In genomic region chr21:44593598-44594405, GRCh38 we compare ENCODE assay signal across 19 cellular contexts. TPM values are rescaled to one million over a fixed set of nuclear protein-coding genes. Genes with fewer than 3 reads are reported as not detected.
DNase-seq lines count a peak whose midpoint lies in the region; ATAC-seq, FAIRE-seq and TF ChIP-seq lines count a peak whose summit lies in the region.
"Had no signal": no experiment of that assay in that cellular context is flagged by ENCODE, and none has a peak within 500 bp of the region (broad histone marks: within the 10 kb centered on the region; RNA-seq: fewer than 3 reads in every experiment).

No MANE protein-coding gene starts in this region.

- H3K4me1 ChIP-seq in PC-9 (replicated peaks; ENCODE audit: insufficient read depth) (no peaks in the 10 kb centered on the region), right atrium auricular region (no peaks in the 10 kb centered on the region)
- H3K4me1 ChIP-seq: breast epithelium, psoas muscle had no signal

- peaks cover 12% of the 10 kb centered on the region for H3K9me3 Mint-ChIP-seq in type B pancreatic cell
- H3K9me3 Mint-ChIP-seq in activated CD4-positive, alpha-beta T cell treated with anti-CD3 and anti-CD28 coated beads, Interleukin-2, amount 10 ng/mL, durations not matched to agents 7 days and 5 days = peaks cover 4% of the 10 kb centered on the region
- peaks cover 4% of the 10 kb centered on the region for H3K9me3 Mint-ChIP-seq in activated CD4-positive, alpha-beta T cell treated with anti-CD3 and anti-CD28 coated beads for 36 hours (ENCODE audit: low read depth)

- peak; percentile 18 to 45 for ATAC-seq in left cardiac atrium
- ATAC-seq in Right ventricle myocardium inferior = no peak
- no peak for ATAC-seq in activated CD4-positive, alpha-beta T cell treated with anti-CD3 and anti-CD28 coated beads for 36 hours
- ATAC-seq: activated T-cell treated with anti-CD3 and anti-CD28 coated beads, Interleukin-2, amount 50 U/mL, for 4 hours; stimulated activated naive CD8-positive, alpha-beta T cell treated with anti-CD3 and anti-CD28 coated beads, Interleukin-15, amount 100 ng/mL, for 72 hours had no signal

- H3K79me2 ChIP-seq in PC-9 (ENCODE audit: low read depth) = no peaks in the 10 kb centered on the region

- H3K27me3 Mint-ChIP-seq in type B pancreatic cell = peaks cover 3% of the 10 kb centered on the region
- H3K27me3 Mint-ChIP-seq in activated CD4-positive, alpha-beta T cell treated with anti-CD3 and anti-CD28 coated beads, Interleukin-2, amount 10 ng/mL, durations not matched to agents 7 days and 5 days = peaks cover 11% of the 10 kb centered on the region
- peaks cover 2% of the 10 kb centered on the region for H3K27me3 Mint-ChIP-seq in activated CD4-positive, alpha-beta T cell treated with anti-CD3 and anti-CD28 coated beads for 36 hours

- no peak overlapping the region for H3K4me2 ChIP-seq in PC-9

- DNase-seq in left cardiac atrium (no peak), Right ventricle myocardium inferior (ENCODE audit: missing footprints) (no peak), PC-9 (peak; percentile 14 to 65), right atrium auricular region (ENCODE audit: low spot score) (peak; percentile 48), type B pancreatic cell (ENCODE audit: extremely low spot score, unreplicated experiment) (no peak), urothelium cell line (ENCODE audit: low spot score) (no peak)
- DNase-seq in activated CD4-positive, alpha-beta T cell treated with anti-CD3 and anti-CD28 coated beads, Interleukin-2, amount 10 ng/mL, durations not matched to agents 7 days and 5 days = no peak
- no peak for DNase-seq in activated CD4-positive, alpha-beta T cell treated with anti-CD3 and anti-CD28 coated beads for 36 hours
- DNase-seq: activated T-cell treated with anti-CD3 and anti-CD28 coated beads, Interleukin-2, amount 50 U/mL, for 4 hours; stimulated activated CD4-positive, alpha-beta T cell treated with anti-CD3 and anti-CD28 coated beads, Interleukin-4, amount 100 ng/mL, for 1 hour; stimulated activated naive CD8-positive, alpha-beta T cell treated with anti-CD3 and anti-CD28 coated beads, Interleukin-15, amount 100 ng/mL, for 72 hours had no signal

- CTCF ChIA-PET in PC-9 (lab: Charles Lee) = no interaction called here
- CTCF ChIA-PET in activated CD4-positive, alpha-beta T cell treated with anti-CD3 and anti-CD28 coated beads, Interleukin-2, amount 10 ng/mL, durations not matched to agents 7 days and 5 days (lab: Charles Lee) = no interaction called here
- CTCF ChIA-PET in activated CD4-positive, alpha-beta T cell treated with anti-CD3 and anti-CD28 coated beads for 36 hours (lab: Charles Lee) = no interaction called here

- BruUV-seq in PC-9 (replicated peaks; lab: Mats Ljungman, UMichigan) = no TSS peak

- H3K27me3 ChIP-seq in PC-9 (ENCODE audit: insufficient read depth, low read depth) (peaks cover 63% of the 10 kb centered on the region), right atrium auricular region (no peaks in the 10 kb centered on the region)

- H3F3A ChIP-seq in PC-9 (ENCODE audit: insufficient read depth, low read depth) = no peaks in the 10 kb centered on the region

- TF ChIP-seq CTCF in PC-9 (conservative IDR thresholded peaks at IDR 0.05) = no peak
- no peak for TF ChIP-seq CTCF in right atrium auricular region (IDR thresholded peaks at IDR 0.05)
- TF ChIP-seq CTCF in type B pancreatic cell (conservative IDR thresholded peaks at IDR 0.05) = no peak

- H3K27ac ChIP-seq in PC-9 (no peak overlapping the region), right atrium auricular region (no peak overlapping the region)
- H3K27ac ChIP-seq: breast epithelium, psoas muscle, VCaP had no signal

- H3K27ac Mint-ChIP-seq in type B pancreatic cell = peak overlapping the region; percentile 67
- no peak overlapping the region for H3K27ac Mint-ChIP-seq in activated CD4-positive, alpha-beta T cell treated with anti-CD3 and anti-CD28 coated beads, Interleukin-2, amount 10 ng/mL, durations not matched to agents 7 days and 5 days
- H3K27ac Mint-ChIP-seq in activated CD4-positive, alpha-beta T cell treated with anti-CD3 and anti-CD28 coated beads for 36 hours = no peak overlapping the region
- H3K27ac Mint-ChIP-seq: B cell; stimulated activated naive CD8-positive, alpha-beta T cell treated with anti-CD3 and anti-CD28 coated beads, Interleukin-15, amount 100 ng/mL, for 72 hours had no signal

- H4K20me1 ChIP-seq in PC-9 (ENCODE audit: insufficient read depth) = no peaks in the 10 kb centered on the region

- H3K4me1 Mint-ChIP-seq in type B pancreatic cell (ENCODE audit: unreplicated experiment) = peaks cover 12% of the 10 kb centered on the region
- peaks cover 1% of the 10 kb centered on the region for H3K4me1 Mint-ChIP-seq in activated CD4-positive, alpha-beta T cell treated with anti-CD3 and anti-CD28 coated beads, Interleukin-2, amount 10 ng/mL, durations not matched to agents 7 days and 5 days
- no peaks in the 10 kb centered on the region for H3K4me1 Mint-ChIP-seq in activated CD4-positive, alpha-beta T cell treated with anti-CD3 and anti-CD28 coated beads for 36 hours
- H3K4me1 Mint-ChIP-seq: B cell had no signal

- intact Hi-C loops in left cardiac atrium (cut with DNase I) = no loop called here
- intact Hi-C loops in Right ventricle myocardium inferior (cut with DNase I) = no loop called here
- intact Hi-C loops in PC-9 (cut with micrococcal nuclease; ENCODE audit: unreplicated experiment) = no loop called here
- intact Hi-C loops in activated CD4-positive, alpha-beta T cell treated with anti-CD3 and anti-CD28 coated beads for 36 hours (cut with DNase I, micrococcal nuclease) = no loop called here

- H3K4me3 ChIP-seq in PC-9 = no peak overlapping the region
- H3K4me3 ChIP-seq in right atrium auricular region = no peak overlapping the region
- H3K4me3 ChIP-seq: breast epithelium, psoas muscle had no signal

- no peaks in the 10 kb centered on the region for H3K36me3 Mint-ChIP-seq in type B pancreatic cell
- H3K36me3 Mint-ChIP-seq in activated CD4-positive, alpha-beta T cell treated with anti-CD3 and anti-CD28 coated beads, Interleukin-2, amount 10 ng/mL, durations not matched to agents 7 days and 5 days (ENCODE audit: low read depth) = no peaks in the 10 kb centered on the region
- no peaks in the 10 kb centered on the region for H3K36me3 Mint-ChIP-seq in activated CD4-positive, alpha-beta T cell treated with anti-CD3 and anti-CD28 coated beads for 36 hours (ENCODE audit: low read depth)

- no peaks in the 10 kb centered on the region for H3K9me2 ChIP-seq in PC-9 (ENCODE audit: insufficient read depth)

- H2AFZ ChIP-seq in PC-9 = no peak overlapping the region

- no peaks in the 10 kb centered on the region for H3K36me3 ChIP-seq in PC-9 (ENCODE audit: low read depth)
- H3K36me3 ChIP-seq in right atrium auricular region = no peaks in the 10 kb centered on the region
- H3K36me3 ChIP-seq: breast epithelium had no signal

- no peaks in the 10 kb centered on the region for H3K9me3 ChIP-seq in PC-9 (ENCODE audit: insufficient read depth, low read depth)
- H3K9me3 ChIP-seq in right atrium auricular region = peaks cover 0 to 2% of the 10 kb centered on the region in 2 donors
- H3K9me3 ChIP-seq: psoas muscle had no signal

- POLR2A ChIA-PET in PC-9 (lab: Charles Lee; ENCODE audit: unreplicated experiment) = no interaction called here
- POLR2A ChIA-PET in activated CD4-positive, alpha-beta T cell treated with anti-CD3 and anti-CD28 coated beads, Interleukin-2, amount 10 ng/mL, durations not matched to agents 7 days and 5 days (lab: Charles Lee) = no interaction called here
- POLR2A ChIA-PET in activated CD4-positive, alpha-beta T cell treated with anti-CD3 and anti-CD28 coated beads for 36 hours (lab: Charles Lee) = no interaction called here

- no peak overlapping the region for H3K4me3 Mint-ChIP-seq in type B pancreatic cell
- no peak overlapping the region for H3K4me3 Mint-ChIP-seq in activated CD4-positive, alpha-beta T cell treated with anti-CD3 and anti-CD28 coated beads, Interleukin-2, amount 10 ng/mL, durations not matched to agents 7 days and 5 days
- H3K4me3 Mint-ChIP-seq in activated CD4-positive, alpha-beta T cell treated with anti-CD3 and anti-CD28 coated beads for 36 hours = no peak overlapping the region
- H3K4me3 Mint-ChIP-seq: activated T-cell treated with anti-CD3 and anti-CD28 coated beads, Interleukin-2, amount 50 U/mL, for 4 hours; B cell; stimulated activated naive CD8-positive, alpha-beta T cell treated with anti-CD3 and anti-CD28 coated beads, Interleukin-15, amount 100 ng/mL, for 72 hours had no signal

- no peak for FAIRE-seq in urothelium cell line (lab: Jason Lieb, UNC)
- FAIRE-seq: endothelial cell of umbilical vein had no signal

RNA-seq across cellular contexts. Expression of gene KRTAP10-6, which starts 1.5 kb away (rescaled TPM):
- total RNA-seq in left cardiac atrium (not detected), Right ventricle myocardium inferior (not detected), PC-9 (2021) (not detected in 2 replicates), right atrium auricular region (not detected), type B pancreatic cell (ENCODE audit: low replicate concordance) (not detected in 2 replicates)
- not detected for total RNA-seq in activated CD4-positive, alpha-beta T cell treated with anti-CD3 and anti-CD28 coated beads, Interleukin-2, amount 10 ng/mL, durations not matched to agents 7 days and 5 days
- total RNA-seq in activated CD4-positive, alpha-beta T cell treated with anti-CD3 and anti-CD28 coated beads for 36 hours = not detected
- total RNA-seq: activated T-cell treated with anti-CD3 and anti-CD28 coated beads, Interleukin-2, amount 50 U/mL, for 4 hours; B cell; breast epithelium; endothelial cell of umbilical vein; M059J; mesenteric fat pad; NCI-H460; psoas muscle had no signal

RNA-seq across cellular contexts. Expression of gene KRTAP10-7, which starts 6.6 kb away (rescaled TPM):
- total RNA-seq in left cardiac atrium (not detected), Right ventricle myocardium inferior (not detected), PC-9 (2021) (not detected in 2 replicates), right atrium auricular region (not detected), type B pancreatic cell (ENCODE audit: low replicate concordance) (not detected in 2 replicates)
- total RNA-seq in activated CD4-positive, alpha-beta T cell treated with anti-CD3 and anti-CD28 coated beads, Interleukin-2, amount 10 ng/mL, durations not matched to agents 7 days and 5 days = not detected
- total RNA-seq in activated CD4-positive, alpha-beta T cell treated with anti-CD3 and anti-CD28 coated beads for 36 hours = not detected
- total RNA-seq: activated T-cell treated with anti-CD3 and anti-CD28 coated beads, Interleukin-2, amount 50 U/mL, for 4 hours; B cell; breast epithelium; endothelial cell of umbilical vein; M059J; mesenteric fat pad; NCI-H460; psoas muscle had no signal

RNA-seq across cellular contexts. Expression of gene KRTAP10-5, which starts 13.4 kb away (rescaled TPM):
- total RNA-seq in left cardiac atrium (not detected), Right ventricle myocardium inferior (not detected), PC-9 (2021) (not detected in 2 replicates), right atrium auricular region (not detected), type B pancreatic cell (ENCODE audit: low replicate concordance) (not detected in 2 replicates)
- total RNA-seq in activated CD4-positive, alpha-beta T cell treated with anti-CD3 and anti-CD28 coated beads, Interleukin-2, amount 10 ng/mL, durations not matched to agents 7 days and 5 days = not detected
- total RNA-seq in activated CD4-positive, alpha-beta T cell treated with anti-CD3 and anti-CD28 coated beads for 36 hours = not detected
- total RNA-seq: activated T-cell treated with anti-CD3 and anti-CD28 coated beads, Interleukin-2, amount 50 U/mL, for 4 hours; B cell; breast epithelium; endothelial cell of umbilical vein; M059J; mesenteric fat pad; NCI-H460; psoas muscle had no signal

RNA-seq across cellular contexts. Expression of gene KRTAP10-8, which starts 18.1 kb away (rescaled TPM):
- total RNA-seq in left cardiac atrium (not detected), Right ventricle myocardium inferior (not detected), PC-9 (2021) (not detected in 2 replicates), right atrium auricular region (not detected), type B pancreatic cell (ENCODE audit: low replicate concordance) (not detected in 2 replicates)
- not detected for total RNA-seq in activated CD4-positive, alpha-beta T cell treated with anti-CD3 and anti-CD28 coated beads, Interleukin-2, amount 10 ng/mL, durations not matched to agents 7 days and 5 days
- not detected for total RNA-seq in activated CD4-positive, alpha-beta T cell treated with anti-CD3 and anti-CD28 coated beads for 36 hours
- total RNA-seq: activated T-cell treated with anti-CD3 and anti-CD28 coated beads, Interleukin-2, amount 50 U/mL, for 4 hours; B cell; breast epithelium; endothelial cell of umbilical vein; M059J; mesenteric fat pad; NCI-H460; psoas muscle had no signal

RNA-seq across cellular contexts. Expression of gene KRTAP10-4, which starts 20.3 kb away (rescaled TPM):
- total RNA-seq in left cardiac atrium (not detected), Right ventricle myocardium inferior (not detected), PC-9 (2021) (not detected in 2 replicates), right atrium auricular region (not detected), type B pancreatic cell (ENCODE audit: low replicate concordance) (not detected in 2 replicates)
- not detected for total RNA-seq in activated CD4-positive, alpha-beta T cell treated with anti-CD3 and anti-CD28 coated beads, Interleukin-2, amount 10 ng/mL, durations not matched to agents 7 days and 5 days
- not detected for total RNA-seq in activated CD4-positive, alpha-beta T cell treated with anti-CD3 and anti-CD28 coated beads for 36 hours
- total RNA-seq: activated T-cell treated with anti-CD3 and anti-CD28 coated beads, Interleukin-2, amount 50 U/mL, for 4 hours; B cell; breast epithelium; endothelial cell of umbilical vein; M059J; mesenteric fat pad; NCI-H460; psoas muscle had no signal

Comparison
In these comparisons a context has a peak if more than half of its experiments do, and no peak if none do; other contexts are left out.
1. ATAC-seq: peak in left cardiac atrium (2 of 2); none in Right ventricle myocardium inferior (single experiment) and activated CD4-positive, alpha-beta T cell treated with anti-CD3 and anti-CD28 coated beads for 36 hours (single experiment).
2. DNase-seq: peak in PC-9 (2 of 2) and right atrium auricular region (single experiment); none in left cardiac atrium (single experiment), Right ventricle myocardium inferior (single experiment), type B pancreatic cell (single experiment), activated CD4-positive, alpha-beta T cell treated with anti-CD3 and anti-CD28 coated beads, Interleukin-2, amount 10 ng/mL, durations not matched to agents 7 days and 5 days (single experiment), urothelium cell line (single experiment) and activated CD4-positive, alpha-beta T cell treated with anti-CD3 and anti-CD28 coated beads for 36 hours (single experiment).